8 cellular contexts compared by ENCODE assay signal in the genomic region with DNA sequence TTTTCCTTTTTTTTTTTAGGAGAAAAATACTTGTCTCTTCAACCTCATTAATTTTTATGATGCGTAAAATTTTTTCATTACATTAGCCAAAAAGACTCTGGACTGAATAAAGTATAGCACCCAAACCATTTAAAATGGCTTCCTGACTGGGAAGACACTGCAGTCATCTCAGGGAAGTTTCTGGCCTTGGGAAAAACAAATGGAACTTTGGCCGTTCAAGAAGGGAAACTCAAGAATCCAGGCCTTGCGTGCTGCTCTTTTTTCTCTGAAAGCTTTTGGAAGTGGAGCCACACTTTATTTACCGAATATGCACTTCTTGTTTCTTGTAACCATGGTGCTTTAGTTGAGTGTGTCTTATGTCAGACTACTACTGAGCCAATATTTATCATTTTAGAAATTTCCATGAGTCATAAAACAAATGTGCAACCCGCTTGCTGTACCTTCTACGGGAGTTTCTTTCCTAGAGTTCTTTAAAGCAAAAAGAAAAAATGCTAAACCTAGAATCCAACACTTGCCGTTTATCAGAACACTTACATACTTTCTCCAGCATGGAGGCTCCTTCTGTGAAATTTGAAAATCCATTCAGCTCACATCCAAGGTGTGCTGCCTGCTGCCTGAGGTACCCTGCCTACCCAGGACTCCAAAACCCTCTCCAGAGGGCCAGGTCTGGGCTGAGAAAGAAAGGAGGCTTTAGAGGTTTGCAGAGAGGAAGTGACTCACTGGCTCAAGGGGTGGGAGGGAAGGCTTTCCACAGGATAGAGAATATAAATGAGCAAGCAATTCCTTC. TPM values are rescaled to one million over a fixed set of nuclear protein-coding genes. Genes with fewer than 3 reads are reported as not detected.
DNase-seq lines count a peak whose midpoint lies in the region; ATAC-seq and TF ChIP-seq lines count a peak whose summit lies in the region.

No MANE protein-coding gene starts in this region.

- DNase-seq in stimulated activated CD4-positive, alpha-beta T cell treated with anti-CD3 and anti-CD28 coated beads, Interleukin-12 subunit alpha, Interleukin-12 subunit beta, amount 100 ng/mL, for 48 hours (ENCODE audit: low read depth in 2 of 3, low spot score in 1 of 3), result peak in 2 of 3 donors; percentile 12 to 35
- no peak for DNase-seq in stimulated activated CD4-positive, alpha-beta T cell treated with anti-CD3 and anti-CD28 coated beads, Interleukin-12 subunit alpha, Interleukin-12 subunit beta, amount 100 ng/mL, for 4 hours
- DNase-seq in SHP77 treated with DMSO at 0.1 percent for 48 hours (lab: John Stamatoyannopoulos, UW) (peak; percentile 36), dermis microvascular lymphatic vessel endothelial cell (ENCODE audit: low read depth in 2 of 2) (peak; percentile 71 to 92), mucosa of descending colon (peak in 1 of 3 donors; percentile 44), NCI-H2227 (lab: John Stamatoyannopoulos, UW; ENCODE audit: unreplicated experiment) (no peak), NCI-H1092 treated with DMSO at 0.1 percent for 48 hours (lab: John Stamatoyannopoulos, UW) (no peak)

- H3K4me1 ChIP-seq in mucosa of descending colon (ENCODE audit: low read depth), result peaks cover 24% of the 10 kb centered on the region

- H3K4me3 ChIP-seq in mucosa of descending colon, result no peak overlapping the region

- intact Hi-C loops in mucosa of descending colon (cut with DNase I, micrococcal nuclease), result no loop called here

- ATAC-seq in mucosa of descending colon (peak; percentile 76), HG02885 (IDR thresholded peaks at IDR 0.05; ENCODE audit: poor library complexity, unreplicated experiment) (no peak)

- no peaks in the 10 kb centered on the region for H3K36me3 ChIP-seq in mucosa of descending colon (ENCODE audit: low read depth)

- TF ChIP-seq CTCF in mucosa of descending colon (IDR thresholded peaks at IDR 0.05), result no peak

- no peaks in the 10 kb centered on the region for H3K9me3 ChIP-seq in mucosa of descending colon

RNA-seq across cellular contexts. Expression of a gene that starts 11.5 kb away (rescaled TPM):
- total RNA-seq in dermis microvascular lymphatic vessel endothelial cell (110 and 126 TPM in 2 replicates), mucosa of descending colon (100 to 1,000 TPM; 261 to 946 (median 284) TPM)

RNA-seq across cellular contexts. Expression of a gene that starts 27.2 kb away (rescaled TPM):
- total RNA-seq in dermis microvascular lymphatic vessel endothelial cell (1.7 and 2.0 TPM in 2 replicates), mucosa of descending colon (1 to 10 TPM in 1 of 3 donors, under 1 TPM in 2; 0.17 to 1.1 (median 0.70) TPM)

Comparison
In these comparisons a context has a peak if more than half of its experiments do, and no peak if none do; other contexts are left out.
1. DNase-seq: peak in stimulated activated CD4-positive, alpha-beta T cell treated with anti-CD3 and anti-CD28 coated beads, Interleukin-12 subunit alpha, Interleukin-12 subunit beta, amount 100 ng/mL, for 48 hours (2 of 3), SHP77 treated with DMSO at 0.1 percent for 48 hours (single experiment) and dermis microvascular lymphatic vessel endothelial cell (2 of 2); none in stimulated activated CD4-positive, alpha-beta T cell treated with anti-CD3 and anti-CD28 coated beads, Interleukin-12 subunit alpha, Interleukin-12 subunit beta, amount 100 ng/mL, for 4 hours (single experiment), NCI-H2227 (single experiment) and NCI-H1092 treated with DMSO at 0.1 percent for 48 hours (single experiment).